1 cellular context compared by ENCODE assay signal in genomic region chr9:35102769-35103659, GRCh38.
TF ChIP-seq lines count a peak whose summit lies in the region.

Gene STOML2 (minus strand): TSS chr9:35103131. CDS start chr9:35103094, 37 bp downstream.

TF ChIP-seq in HepG2, 621 proteins besides CTCF, POLR2A, EP300 and RAD21 (continued from another document and continues in another):
- TF ChIP-seq HNF1B (CRISPR knock-in tag; IDR thresholded peaks at IDR 0.05) (peak; percentile 83), THYN1 (CRISPR knock-in tag; IDR thresholded peaks at IDR 0.05; ENCODE audit: borderline replicate concordance, low read depth) (no peak), RBFOX2 (IDR thresholded peaks at IDR 0.05; ENCODE audit: low read depth, low read length) (peak; percentile 88), ARNT (IDR thresholded peaks at IDR 0.05) (no peak), MAFK (conservative IDR thresholded peaks at IDR 0.05 in 1 of 2, IDR thresholded peaks at IDR 0.05 in 1 of 2; ENCODE audit: low read length in 2 of 2) (no peak), POGK (CRISPR knock-in tag; conservative IDR thresholded peaks at IDR 0.05) (peak; percentile 93), ZFP36 (IDR thresholded peaks at IDR 0.05; ENCODE audit: borderline replicate concordance, low read depth, low read length, partially characterized antibody) (no peak), BCL6 (CRISPR knock-in tag; IDR thresholded peaks at IDR 0.05) (peak; percentile 37), EHMT2 (IDR thresholded peaks at IDR 0.05; ENCODE audit: borderline replicate concordance, low read depth, low read length) (no peak; the same call in 1 of the 2 replicates), ARID4A (CRISPR knock-in tag; IDR thresholded peaks at IDR 0.05; ENCODE audit: borderline replicate concordance) (peak; percentile 99), NFE2L1 (CRISPR knock-in tag; IDR thresholded peaks at IDR 0.05; ENCODE audit: borderline replicate concordance) (no peak), HNF1A (IDR thresholded peaks at IDR 0.05; ENCODE audit: low read depth) (no peak), HNF1A (CRISPR knock-in tag; IDR thresholded peaks at IDR 0.05; ENCODE audit: borderline replicate concordance) (peak; percentile 53; the same call in 1 of the 2 replicates), FOXK1 (CRISPR knock-in tag; IDR thresholded peaks at IDR 0.05; ENCODE audit: borderline replicate concordance, low read depth) (peak; percentile 82; the same call in 1 of the 2 replicates), ZFX (CRISPR knock-in tag; IDR thresholded peaks at IDR 0.05; ENCODE audit: low read depth) (peak; percentile 85), RELA (CRISPR knock-in tag; IDR thresholded peaks at IDR 0.05) (no peak), EEA1 (CRISPR knock-in tag; IDR thresholded peaks at IDR 0.05; ENCODE audit: borderline replicate concordance) (0 out of 2 replicates have a peak, but pooled peaks have one; percentile 74), ZNF605 (CRISPR knock-in tag; IDR thresholded peaks at IDR 0.05) (peak; percentile 61; the same call in 1 of the 2 replicates), SCMH1 (CRISPR knock-in tag; IDR thresholded peaks at IDR 0.05; ENCODE audit: borderline replicate concordance) (no peak), ZNF296 (CRISPR knock-in tag; conservative IDR thresholded peaks at IDR 0.05) (no peak), ATF7 (IDR thresholded peaks at IDR 0.05) (no peak), ATF7 (CRISPR knock-in tag; IDR thresholded peaks at IDR 0.05) (no peak), HNRNPLL (IDR thresholded peaks at IDR 0.05; ENCODE audit: low read depth, low read length, poor library complexity, severe bottlenecking) (peak; percentile 86)
- TF ChIP-seq, protein P1, sequence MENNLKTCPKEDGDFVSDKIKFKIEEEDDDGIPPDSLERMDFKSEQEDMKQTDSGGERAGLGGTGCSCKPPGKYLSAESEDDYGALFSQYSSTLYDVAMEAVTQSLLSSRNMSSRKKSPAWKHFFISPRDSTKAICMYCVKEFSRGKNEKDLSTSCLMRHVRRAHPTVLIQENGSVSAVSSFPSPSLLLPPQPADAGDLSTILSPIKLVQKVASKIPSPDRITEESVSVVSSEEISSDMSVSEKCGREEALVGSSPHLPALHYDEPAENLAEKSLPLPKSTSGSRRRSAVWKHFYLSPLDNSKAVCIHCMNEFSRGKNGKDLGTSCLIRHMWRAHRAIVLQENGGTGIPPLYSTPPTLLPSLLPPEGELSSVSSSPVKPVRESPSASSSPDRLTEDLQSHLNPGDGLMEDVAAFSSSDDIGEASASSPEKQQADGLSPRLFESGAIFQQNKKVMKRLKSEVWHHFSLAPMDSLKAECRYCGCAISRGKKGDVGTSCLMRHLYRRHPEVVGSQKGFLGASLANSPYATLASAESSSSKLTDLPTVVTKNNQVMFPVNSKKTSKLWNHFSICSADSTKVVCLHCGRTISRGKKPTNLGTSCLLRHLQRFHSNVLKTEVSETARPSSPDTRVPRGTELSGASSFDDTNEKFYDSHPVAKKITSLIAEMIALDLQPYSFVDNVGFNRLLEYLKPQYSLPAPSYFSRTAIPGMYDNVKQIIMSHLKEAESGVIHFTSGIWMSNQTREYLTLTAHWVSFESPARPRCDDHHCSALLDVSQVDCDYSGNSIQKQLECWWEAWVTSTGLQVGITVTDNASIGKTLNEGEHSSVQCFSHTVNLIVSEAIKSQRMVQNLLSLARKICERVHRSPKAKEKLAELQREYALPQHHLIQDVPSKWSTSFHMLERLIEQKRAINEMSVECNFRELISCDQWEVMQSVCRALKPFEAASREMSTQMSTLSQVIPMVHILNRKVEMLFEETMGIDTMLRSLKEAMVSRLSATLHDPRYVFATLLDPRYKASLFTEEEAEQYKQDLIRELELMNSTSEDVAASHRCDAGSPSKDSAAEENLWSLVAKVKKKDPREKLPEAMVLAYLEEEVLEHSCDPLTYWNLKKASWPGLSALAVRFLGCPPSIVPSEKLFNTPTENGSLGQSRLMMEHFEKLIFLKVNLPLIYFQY (CRISPR knock-in tag; IDR thresholded peaks at IDR 0.05; ENCODE audit: borderline replicate concordance), result no peak; the same call in 1 of the 2 replicates
- TF ChIP-seq, protein P2, sequence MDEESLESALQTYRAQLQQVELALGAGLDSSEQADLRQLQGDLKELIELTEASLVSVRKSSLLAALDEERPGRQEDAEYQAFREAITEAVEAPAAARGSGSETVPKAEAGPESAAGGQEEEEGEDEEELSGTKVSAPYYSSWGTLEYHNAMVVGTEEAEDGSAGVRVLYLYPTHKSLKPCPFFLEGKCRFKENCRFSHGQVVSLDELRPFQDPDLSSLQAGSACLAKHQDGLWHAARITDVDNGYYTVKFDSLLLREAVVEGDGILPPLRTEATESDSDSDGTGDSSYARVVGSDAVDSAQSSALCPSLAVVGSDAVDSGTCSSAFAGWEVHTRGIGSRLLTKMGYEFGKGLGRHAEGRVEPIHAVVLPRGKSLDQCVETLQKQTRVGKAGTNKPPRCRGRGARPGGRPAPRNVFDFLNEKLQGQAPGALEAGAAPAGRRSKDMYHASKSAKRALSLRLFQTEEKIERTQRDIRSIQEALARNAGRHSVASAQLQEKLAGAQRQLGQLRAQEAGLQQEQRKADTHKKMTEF (CRISPR knock-in tag; IDR thresholded peaks at IDR 0.05), result peak; percentile 96
- TF ChIP-seq, protein P3, sequence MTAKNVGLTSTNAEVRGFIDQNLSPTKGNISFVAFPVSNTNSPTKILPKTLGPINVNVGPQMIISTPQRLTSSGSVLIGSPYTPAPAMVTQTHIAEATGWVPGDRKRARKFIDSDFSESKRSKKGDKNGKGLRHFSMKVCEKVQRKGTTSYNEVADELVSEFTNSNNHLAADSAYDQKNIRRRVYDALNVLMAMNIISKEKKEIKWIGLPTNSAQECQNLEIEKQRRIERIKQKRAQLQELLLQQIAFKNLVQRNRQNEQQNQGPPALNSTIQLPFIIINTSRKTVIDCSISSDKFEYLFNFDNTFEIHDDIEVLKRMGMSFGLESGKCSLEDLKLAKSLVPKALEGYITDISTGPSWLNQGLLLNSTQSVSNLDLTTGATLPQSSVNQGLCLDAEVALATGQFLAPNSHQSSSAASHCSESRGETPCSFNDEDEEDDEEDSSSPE (CRISPR knock-in tag; IDR thresholded peaks at IDR 0.05), result peak; percentile 91
- TF ChIP-seq, protein P4, sequence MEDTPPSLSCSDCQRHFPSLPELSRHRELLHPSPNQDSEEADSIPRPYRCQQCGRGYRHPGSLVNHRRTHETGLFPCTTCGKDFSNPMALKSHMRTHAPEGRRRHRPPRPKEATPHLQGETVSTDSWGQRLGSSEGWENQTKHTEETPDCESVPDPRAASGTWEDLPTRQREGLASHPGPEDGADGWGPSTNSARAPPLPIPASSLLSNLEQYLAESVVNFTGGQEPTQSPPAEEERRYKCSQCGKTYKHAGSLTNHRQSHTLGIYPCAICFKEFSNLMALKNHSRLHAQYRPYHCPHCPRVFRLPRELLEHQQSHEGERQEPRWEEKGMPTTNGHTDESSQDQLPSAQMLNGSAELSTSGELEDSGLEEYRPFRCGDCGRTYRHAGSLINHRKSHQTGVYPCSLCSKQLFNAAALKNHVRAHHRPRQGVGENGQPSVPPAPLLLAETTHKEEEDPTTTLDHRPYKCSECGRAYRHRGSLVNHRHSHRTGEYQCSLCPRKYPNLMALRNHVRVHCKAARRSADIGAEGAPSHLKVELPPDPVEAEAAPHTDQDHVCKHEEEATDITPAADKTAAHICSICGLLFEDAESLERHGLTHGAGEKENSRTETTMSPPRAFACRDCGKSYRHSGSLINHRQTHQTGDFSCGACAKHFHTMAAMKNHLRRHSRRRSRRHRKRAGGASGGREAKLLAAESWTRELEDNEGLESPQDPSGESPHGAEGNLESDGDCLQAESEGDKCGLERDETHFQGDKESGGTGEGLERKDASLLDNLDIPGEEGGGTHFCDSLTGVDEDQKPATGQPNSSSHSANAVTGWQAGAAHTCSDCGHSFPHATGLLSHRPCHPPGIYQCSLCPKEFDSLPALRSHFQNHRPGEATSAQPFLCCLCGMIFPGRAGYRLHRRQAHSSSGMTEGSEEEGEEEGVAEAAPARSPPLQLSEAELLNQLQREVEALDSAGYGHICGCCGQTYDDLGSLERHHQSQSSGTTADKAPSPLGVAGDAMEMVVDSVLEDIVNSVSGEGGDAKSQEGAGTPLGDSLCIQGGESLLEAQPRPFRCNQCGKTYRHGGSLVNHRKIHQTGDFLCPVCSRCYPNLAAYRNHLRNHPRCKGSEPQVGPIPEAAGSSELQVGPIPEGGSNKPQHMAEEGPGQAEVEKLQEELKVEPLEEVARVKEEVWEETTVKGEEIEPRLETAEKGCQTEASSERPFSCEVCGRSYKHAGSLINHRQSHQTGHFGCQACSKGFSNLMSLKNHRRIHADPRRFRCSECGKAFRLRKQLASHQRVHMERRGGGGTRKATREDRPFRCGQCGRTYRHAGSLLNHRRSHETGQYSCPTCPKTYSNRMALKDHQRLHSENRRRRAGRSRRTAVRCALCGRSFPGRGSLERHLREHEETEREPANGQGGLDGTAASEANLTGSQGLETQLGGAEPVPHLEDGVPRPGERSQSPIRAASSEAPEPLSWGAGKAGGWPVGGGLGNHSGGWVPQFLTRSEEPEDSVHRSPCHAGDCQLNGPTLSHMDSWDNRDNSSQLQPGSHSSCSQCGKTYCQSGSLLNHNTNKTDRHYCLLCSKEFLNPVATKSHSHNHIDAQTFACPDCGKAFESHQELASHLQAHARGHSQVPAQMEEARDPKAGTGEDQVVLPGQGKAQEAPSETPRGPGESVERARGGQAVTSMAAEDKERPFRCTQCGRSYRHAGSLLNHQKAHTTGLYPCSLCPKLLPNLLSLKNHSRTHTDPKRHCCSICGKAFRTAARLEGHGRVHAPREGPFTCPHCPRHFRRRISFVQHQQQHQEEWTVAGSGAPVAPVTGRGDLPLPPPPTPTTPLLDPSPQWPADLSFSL (CRISPR knock-in tag; IDR thresholded peaks at IDR 0.05), result no peak
